1 cellular context compared by ENCODE assay signal in genomic region chr9:131333771-131334567, GRCh38.
TF ChIP-seq lines count a peak whose summit lies in the region.

No MANE protein-coding gene starts in this region.

TF ChIP-seq in IMR-90, 13 proteins besides CTCF, POLR2A, EP300 and RAD21 (continued from another document):
- TF ChIP-seq ELK1 (IDR thresholded peaks at IDR 0.05; ENCODE audit: borderline replicate concordance, low read depth, low read length) (no peak), SMC3 (IDR thresholded peaks at IDR 0.05; ENCODE audit: low read depth, low read length) (no peak), USF2 (IDR thresholded peaks at IDR 0.05; ENCODE audit: low read depth, low read length) (no peak), MXI1 (IDR thresholded peaks at IDR 0.05; ENCODE audit: borderline replicate concordance, low read depth, low read length) (no peak), CHD1 (IDR thresholded peaks at IDR 0.05; ENCODE audit: low read depth, low read length) (no peak), NFE2L2 (IDR thresholded peaks at IDR 0.05; ENCODE audit: low read depth, low read length) (no peak), MAZ (IDR thresholded peaks at IDR 0.05; ENCODE audit: borderline replicate concordance, low read depth, low read length) (no peak), RFX5 (IDR thresholded peaks at IDR 0.05; ENCODE audit: low read depth, low read length) (no peak)
